In the genomic region with DNA sequence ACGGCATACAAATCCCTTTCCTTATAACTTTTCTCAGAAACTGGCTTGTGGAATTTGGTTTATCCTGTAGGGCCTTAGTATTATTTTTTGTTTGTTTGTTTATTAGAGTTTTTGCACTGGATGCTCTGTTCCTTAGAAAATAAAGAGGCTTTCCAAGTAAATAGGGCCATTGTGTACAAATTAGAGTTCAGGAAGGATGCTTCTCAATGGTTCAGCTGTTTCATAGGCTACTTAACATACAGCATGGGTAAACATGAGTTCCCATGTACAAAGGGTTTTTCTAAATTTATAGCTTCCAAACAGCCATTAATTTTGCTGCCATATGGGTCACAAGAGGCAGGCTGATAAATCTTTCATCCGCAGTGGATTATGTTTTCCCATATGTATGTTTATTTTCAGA, we compare ENCODE assay signal across 16 cellular contexts.
DNase-seq lines count a peak whose midpoint lies in the region; ATAC-seq, FAIRE-seq and TF ChIP-seq lines count a peak whose summit lies in the region.
"Had no signal": no experiment of that assay in that cellular context is flagged by ENCODE, and none has a peak within 500 bp of the region (broad histone marks: within the 10 kb centered on the region; RNA-seq: fewer than 3 reads in every experiment).

No MANE protein-coding gene starts in this region.

- peaks cover 0 to 3% (median 0%) of the 10 kb centered on the region in 11 donors for H3K9me3 Mint-ChIP-seq in naive thymus-derived CD4-positive, alpha-beta T cell
- no peaks in the 10 kb centered on the region for H3K9me3 Mint-ChIP-seq in activated CD8-positive, alpha-beta T cell treated with anti-CD3 and anti-CD28 coated beads for 36 hours

- DNase-seq in NCI-H2171 treated with DMSO at 0.1 percent for 48 hours (lab: John Stamatoyannopoulos, UW), result peak; percentile 61
- no peak for DNase-seq in NCI-H2171 (lab: John Stamatoyannopoulos, UW)
- peak; percentile 56 for DNase-seq in NCI-H524 treated with DMSO at 0.1 percent for 48 hours (lab: John Stamatoyannopoulos, UW)
- peak; percentile 14 for DNase-seq in endothelial cell of umbilical vein (ENCODE audit: low read depth, low spot score)
- DNase-seq in naive thymus-derived CD4-positive, alpha-beta T cell, result no peak
- DNase-seq in activated CD8-positive, alpha-beta T cell treated with anti-CD3 and anti-CD28 coated beads for 36 hours, result no peak
- no peak for DNase-seq in NK-92 (lab: John Stamatoyannopoulos, UW; ENCODE audit: unreplicated experiment)
- DNase-seq: EL, KG1, NCI-H187, SJCRH30, SW 1271 had no signal

- peaks cover 0 to 3% (median 0%) of the 10 kb centered on the region in 5 donors for H3K36me3 Mint-ChIP-seq in naive thymus-derived CD4-positive, alpha-beta T cell
- H3K36me3 Mint-ChIP-seq in activated CD8-positive, alpha-beta T cell treated with anti-CD3 and anti-CD28 coated beads for 36 hours (ENCODE audit: low read depth), result no peaks in the 10 kb centered on the region

- ATAC-seq in GM19328 (IDR thresholded peaks at IDR 0.05; ENCODE audit: unreplicated experiment), result no peak
- ATAC-seq in naive thymus-derived CD4-positive, alpha-beta T cell, result no peak
- ATAC-seq in activated CD8-positive, alpha-beta T cell treated with anti-CD3 and anti-CD28 coated beads for 36 hours, result no peak
- ATAC-seq: HepG2 had no signal

- H3K4me2 ChIP-seq in endothelial cell of umbilical vein (ENCODE audit: insufficient read depth, low read length), result no peak overlapping the region
- H3K4me2 ChIP-seq: BLaER1 had no signal

- peaks cover 0 to 15% (median 0%) of the 10 kb centered on the region in 5 donors for H3K27me3 Mint-ChIP-seq in naive thymus-derived CD4-positive, alpha-beta T cell
- peaks cover 3% of the 10 kb centered on the region for H3K27me3 Mint-ChIP-seq in activated CD8-positive, alpha-beta T cell treated with anti-CD3 and anti-CD28 coated beads for 36 hours

- no peak overlapping the region for H2AFZ ChIP-seq in endothelial cell of umbilical vein (ENCODE audit: low read depth, low read length)

- H3K4me3 ChIP-seq in endothelial cell of umbilical vein (replicated peaks in 1 of 3; ENCODE audit: insufficient read depth in 1 of 3, low read depth in 1 of 3, low read length in 3 of 3), result no peak overlapping the region
- no peak overlapping the region for H3K4me3 ChIP-seq in naive thymus-derived CD4-positive, alpha-beta T cell (ENCODE audit: low read length)
- H3K4me3 ChIP-seq: BLaER1, SJCRH30 had no signal

- no peak overlapping the region for H3K9ac ChIP-seq in endothelial cell of umbilical vein (replicated peaks; ENCODE audit: extremely low read depth, insufficient read depth, low read length)
- H3K9ac ChIP-seq: BLaER1 had no signal

- no peaks in the 10 kb centered on the region for H4K20me1 ChIP-seq in endothelial cell of umbilical vein (replicated peaks; ENCODE audit: control insufficient read depth, extremely low read depth, insufficient read depth, low read length)
- H4K20me1 ChIP-seq: BLaER1 had no signal

- no peak overlapping the region for H3K27ac Mint-ChIP-seq in naive thymus-derived CD4-positive, alpha-beta T cell
- H3K27ac Mint-ChIP-seq in activated CD8-positive, alpha-beta T cell treated with anti-CD3 and anti-CD28 coated beads for 36 hours, result no peak overlapping the region

- H3K4me3 Mint-ChIP-seq in naive thymus-derived CD4-positive, alpha-beta T cell, result no peak overlapping the region
- H3K4me3 Mint-ChIP-seq in activated CD8-positive, alpha-beta T cell treated with anti-CD3 and anti-CD28 coated beads for 36 hours, result no peak overlapping the region

- intact Hi-C loops in endothelial cell of umbilical vein (cut with micrococcal nuclease), result no loop called here
- intact Hi-C loops in naive thymus-derived CD4-positive, alpha-beta T cell (cut with micrococcal nuclease), result no loop called here
- intact Hi-C loops in activated CD8-positive, alpha-beta T cell treated with anti-CD3 and anti-CD28 coated beads for 36 hours (cut with micrococcal nuclease), result no loop called here

- peaks cover 2% of the 10 kb centered on the region for H3K79me2 ChIP-seq in endothelial cell of umbilical vein (ENCODE audit: control insufficient read depth, insufficient read depth, low read length)

- no peak for TF ChIP-seq CTCF in endothelial cell of umbilical vein (IDR thresholded peaks at IDR 0.05; ENCODE audit: extremely low read depth in 1 of 2, insufficient read depth in 1 of 2, low read depth in 1 of 2, low read length in 2 of 2)
- no peak for TF ChIP-seq CTCF in activated CD8-positive, alpha-beta T cell treated with anti-CD3 and anti-CD28 coated beads for 36 hours (IDR thresholded peaks at IDR 0.05)

- peaks cover 0 to under 1% (median 0%) of the 10 kb centered on the region in 7 donors for H3K4me1 Mint-ChIP-seq in naive thymus-derived CD4-positive, alpha-beta T cell
- H3K4me1 Mint-ChIP-seq in activated CD8-positive, alpha-beta T cell treated with anti-CD3 and anti-CD28 coated beads for 36 hours (ENCODE audit: low read depth), result no peaks in the 10 kb centered on the region

- CTCF ChIA-PET in endothelial cell of umbilical vein (lab: Charles Lee), result no interaction called here
- CTCF ChIA-PET in naive thymus-derived CD4-positive, alpha-beta T cell (lab: Charles Lee), result no interaction called here
- CTCF ChIA-PET in activated CD8-positive, alpha-beta T cell treated with anti-CD3 and anti-CD28 coated beads for 36 hours (lab: Charles Lee), result interaction anchor here (0.7 kb wide), 1 partner anchor 306 kb away, joined by 3 read pairs; no protein-coding TSS in a partner anchor

- no peaks in the 10 kb centered on the region for H3K36me3 ChIP-seq in endothelial cell of umbilical vein (ENCODE audit: control insufficient read depth in 2 of 2, extremely low read depth in 1 of 2, insufficient read depth in 2 of 2, low read length in 2 of 2)
- no peaks in the 10 kb centered on the region for H3K36me3 ChIP-seq in naive thymus-derived CD4-positive, alpha-beta T cell (ENCODE audit: control insufficient read depth in 2 of 3, insufficient read depth in 3 of 3, low read length in 3 of 3)
- H3K36me3 ChIP-seq: BLaER1, SJCRH30 had no signal

- H3K27me3 ChIP-seq in endothelial cell of umbilical vein (ENCODE audit: control insufficient read depth in 2 of 2, insufficient read depth in 2 of 2, low read length in 2 of 2), result no peaks in the 10 kb centered on the region
- H3K27me3 ChIP-seq in naive thymus-derived CD4-positive, alpha-beta T cell (ENCODE audit: control insufficient read depth in 2 of 2, insufficient read depth in 2 of 2, low read length in 2 of 2), result no peaks in the 10 kb centered on the region
- H3K27me3 ChIP-seq: BLaER1, SJCRH30 had no signal

- no peaks in the 10 kb centered on the region for H3K9me3 ChIP-seq in endothelial cell of umbilical vein (replicated peaks; ENCODE audit: control insufficient read depth, insufficient read depth, low read length)
- no peaks in the 10 kb centered on the region for H3K9me3 ChIP-seq in naive thymus-derived CD4-positive, alpha-beta T cell (ENCODE audit: control insufficient read depth in 2 of 3, low read length in 3 of 3)
- H3K9me3 ChIP-seq: BLaER1, SJCRH30 had no signal

- TF ChIP-seq POLR2A in endothelial cell of umbilical vein (IDR thresholded peaks at IDR 0.05; ENCODE audit: low read depth, low read length), result no peak

- BruUV-seq in endothelial cell of umbilical vein (replicated peaks; lab: Mats Ljungman, UMichigan), result no TSS peak

- POLR2A ChIA-PET in endothelial cell of umbilical vein (lab: Charles Lee), result no interaction called here
- POLR2A ChIA-PET in naive thymus-derived CD4-positive, alpha-beta T cell (lab: Charles Lee), result no interaction called here
- POLR2A ChIA-PET in activated CD8-positive, alpha-beta T cell treated with anti-CD3 and anti-CD28 coated beads for 36 hours (lab: Charles Lee), result no interaction called here

- dilution Hi-C loops in endothelial cell of umbilical vein (cut with MboI; ENCODE audit: extremely low pct_ligation_motif_present, low sequenced_read_pairs), result no loop called here

- H3K9me1 ChIP-seq in endothelial cell of umbilical vein (replicated peaks; ENCODE audit: control insufficient read depth, extremely low read depth, insufficient read depth, low read length), result no peaks in the 10 kb centered on the region

- peaks cover 33% of the 10 kb centered on the region for H3K4me1 ChIP-seq in endothelial cell of umbilical vein (ENCODE audit: control insufficient read depth, extremely low read depth, insufficient read depth, low read length)
- no peaks in the 10 kb centered on the region for H3K4me1 ChIP-seq in naive thymus-derived CD4-positive, alpha-beta T cell (ENCODE audit: control insufficient read depth in 2 of 2, insufficient read depth in 2 of 2, low read length in 2 of 2)
- H3K4me1 ChIP-seq: BLaER1, SJCRH30 had no signal

- no peak overlapping the region for H3K27ac ChIP-seq in endothelial cell of umbilical vein (ENCODE audit: insufficient read depth, low read depth, low read length)
- no peak overlapping the region for H3K27ac ChIP-seq in naive thymus-derived CD4-positive, alpha-beta T cell (ENCODE audit: low read depth, low read length)
- H3K27ac ChIP-seq: BLaER1, SJCRH30 had no signal

- FAIRE-seq in endothelial cell of umbilical vein (lab: Jason Lieb, UNC), result no peak
- FAIRE-seq: A204.1, HepG2 had no signal

TF ChIP-seq in endothelial cell of umbilical vein, 7 proteins besides CTCF, POLR2A, EP300 and RAD21:
- TF ChIP-seq GATA2 (IDR thresholded peaks at IDR 0.05; ENCODE audit: insufficient read depth, insufficient read length, low read depth, low read length) (no peak), EZH2 (IDR thresholded peaks at IDR 0.05; ENCODE audit: borderline replicate concordance, low read depth, low read length, severe bottlenecking) (no peak), JUN (IDR thresholded peaks at IDR 0.05; ENCODE audit: borderline replicate concordance, insufficient read depth, insufficient read length, low read depth) (no peak), POLR2AphosphoS5 (IDR thresholded peaks at IDR 0.05; ENCODE audit: insufficient read depth, low read depth, low read length) (no peak), FOS (IDR thresholded peaks at IDR 0.05; ENCODE audit: borderline replicate concordance, insufficient read depth, low read length) (no peak), MYC (IDR thresholded peaks at IDR 0.05; ENCODE audit: low read depth, low read length) (no peak)
- TF ChIP-seq, protein P1, sequence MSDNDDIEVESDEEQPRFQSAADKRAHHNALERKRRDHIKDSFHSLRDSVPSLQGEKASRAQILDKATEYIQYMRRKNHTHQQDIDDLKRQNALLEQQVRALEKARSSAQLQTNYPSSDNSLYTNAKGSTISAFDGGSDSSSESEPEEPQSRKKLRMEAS (IDR thresholded peaks at IDR 0.05; ENCODE audit: insufficient read depth, insufficient read length), result no peak

Comparison
In these comparisons a context has a peak if more than half of its experiments do, and no peak if none do; other contexts are left out.
1. DNase-seq: peak in NCI-H2171 treated with DMSO at 0.1 percent for 48 hours (single experiment), NCI-H524 treated with DMSO at 0.1 percent for 48 hours (single experiment) and endothelial cell of umbilical vein (single experiment); none in NCI-H2171 (single experiment), naive thymus-derived CD4-positive, alpha-beta T cell (0 of 9), activated CD8-positive, alpha-beta T cell treated with anti-CD3 and anti-CD28 coated beads for 36 hours (single experiment) and NK-92 (single experiment).